In the genomic region with DNA sequence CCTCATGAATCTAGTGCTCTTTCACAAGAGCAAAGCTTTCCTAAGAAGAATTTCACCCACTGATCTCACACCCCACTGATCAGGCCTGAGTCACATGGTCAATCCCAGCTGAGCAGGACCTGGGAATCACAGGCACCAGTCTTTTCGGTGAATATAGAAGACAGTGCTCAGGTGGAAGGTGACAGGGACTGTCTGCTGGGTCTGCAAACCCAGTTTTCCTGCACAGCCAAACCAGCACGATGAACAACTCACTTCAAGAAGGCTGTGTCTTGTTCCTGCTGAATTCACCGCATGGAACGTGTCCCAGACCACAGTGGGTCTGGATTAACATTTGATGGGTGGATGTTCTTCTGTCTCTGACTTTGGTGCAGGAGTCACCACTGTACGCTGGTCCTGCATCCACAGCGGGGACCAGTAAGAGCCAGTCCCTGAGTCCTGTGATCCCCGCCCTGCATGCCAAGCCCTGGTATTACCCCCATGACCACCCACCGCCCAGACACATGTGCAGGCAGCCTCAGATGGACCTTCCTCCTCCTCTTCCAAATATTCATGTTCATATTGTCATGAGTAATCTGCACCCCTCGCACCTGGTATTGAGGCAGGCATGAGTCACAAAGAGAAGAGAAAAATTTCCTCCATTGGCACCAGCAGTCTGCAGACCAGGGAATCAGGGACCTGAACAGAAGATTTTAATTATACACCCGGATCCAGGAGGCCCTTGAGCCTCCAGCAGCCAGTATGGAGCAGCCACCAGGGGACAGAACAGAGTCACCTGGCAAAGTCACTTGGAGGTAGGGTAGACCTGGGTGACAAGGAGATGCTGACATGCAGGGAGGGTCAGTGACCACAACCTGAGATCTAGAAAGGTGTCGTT, we compare ENCODE assay signal across 1 cellular context.
TF ChIP-seq lines count a peak whose summit lies in the region.

No MANE protein-coding gene starts in this region.

TF ChIP-seq in GM12891, 5 proteins besides CTCF, POLR2A, EP300 and RAD21:
- TF ChIP-seq TAF1 (IDR thresholded peaks at IDR 0.05; ENCODE audit: low read depth, low read length): no peak
- TF ChIP-seq POLR2AphosphoS5 (IDR thresholded peaks at IDR 0.05; ENCODE audit: low read depth, low read length): no peak
- TF ChIP-seq POU2F2 (IDR thresholded peaks at IDR 0.05; ENCODE audit: low read depth, low read length): no peak
- TF ChIP-seq SPI1 (IDR thresholded peaks at IDR 0.05; ENCODE audit: low read depth, low read length): no peak
- no peak for TF ChIP-seq PAX5 (IDR thresholded peaks at IDR 0.05; ENCODE audit: insufficient read depth, low read length, severe bottlenecking)
